8 cellular contexts compared by ENCODE assay signal in genomic region chr11:133082851-133083488, GRCh38.
DNase-seq lines count a peak whose midpoint lies in the region; ATAC-seq and FAIRE-seq lines count a peak whose summit lies in the region.

No MANE protein-coding gene starts in this region.

- peak; percentile 23 for DNase-seq in DMS153 (lab: John Stamatoyannopoulos, UW)
- peak; percentile 64 for DNase-seq in HK-2 (ENCODE audit: unreplicated experiment)
- peak in 3 of 5 donors; percentile 20 to 62 (median 32) for DNase-seq in T-helper 1 cell
- peak; percentile 45 for DNase-seq in cerebellar cortex (ENCODE audit: low spot score)
- peak; percentile 36 to 66 for DNase-seq in left colon
- peak; percentile 55 to 77 for DNase-seq in stimulated activated CD4-positive, alpha-beta T cell treated with anti-CD3 and anti-CD28 coated beads, Interleukin-2, amount 100 ng/mL, for 24 hours
- no peak for DNase-seq in RCC 7860 (ENCODE audit: low spot score)

- FAIRE-seq in RCC 7860 (lab: Jason Lieb, UNC), result no peak

- peak; percentile 96 for ATAC-seq in GM21381 (IDR thresholded peaks at IDR 0.05; ENCODE audit: unreplicated experiment)
- peak; percentile 98 for ATAC-seq in left colon

- intact Hi-C loops in left colon (cut with DNase I, micrococcal nuclease), result no loop called here
